30 cellular contexts compared by ENCODE assay signal in genomic region chr3:13844286-13844685, GRCh38. TPM values are rescaled to one million over a fixed set of nuclear protein-coding genes. Genes with fewer than 3 reads are reported as not detected.
"Had no signal": no experiment of that assay in that cellular context is flagged by ENCODE, and none has a peak within 500 bp of the region (broad histone marks: within the 10 kb centered on the region; RNA-seq: fewer than 3 reads in every experiment).

No MANE protein-coding gene starts in this region.

- H3K27ac ChIP-seq: ascending aorta, VCaP had no signal

- H3K9me3 ChIP-seq: ascending aorta had no signal

- DNase-seq: activated B cell treated with CpG ODN at 0.5 μM for 24 hours; activated CD4-positive, alpha-beta memory T cell treated with anti-CD3 and anti-CD28 coated beads for 36 hours; activated CD4-positive, alpha-beta T cell treated with anti-CD3 and anti-CD28 coated beads for 4 hours; activated CD4-positive, alpha-beta T cell treated with anti-CD3 and anti-CD28 coated beads, Interleukin-2, amount 10 ng/mL, durations not matched to agents 24 days and 14 days; activated CD4-positive, alpha-beta T cell treated with anti-CD3 and anti-CD28 coated beads, Interleukin-2, amount 50 U/mL, for 1 hour; activated CD4-positive, alpha-beta T cell treated with anti-CD3 and anti-CD28 coated beads, Interleukin-2, amount 50 U/mL, for 4 hours; activated CD4-positive, CD25-positive, alpha-beta regulatory T cell treated with anti-CD3 and anti-CD28 coated beads, Interleukin-2, amount 50 U/mL, for 72 hours; activated CD8-positive, alpha-beta memory T cell treated with anti-CD3 and anti-CD28 coated beads, Interleukin-2, amount 50 U/mL, for 4 hours; activated CD8-positive, alpha-beta T cell treated with anti-CD3 and anti-CD28 coated beads for 36 hours; activated gamma-delta T cell; activated naive CD4-positive, alpha-beta T cell treated with anti-CD3 and anti-CD28 coated beads, Interleukin-2, amount 10 ng/mL, durations not matched to agents 7 days and 5 days; activated naive CD4-positive, alpha-beta T cell treated with Interleukin-2 at 50 U/mL for 16 hours; activated naive CD8-positive, alpha-beta T cell treated with anti-CD3 and anti-CD28 coated beads, Interleukin-2, amount 10 ng/mL, durations not matched to agents 7 days and 5 days; activated naive CD8-positive, alpha-beta T cell treated with anti-CD3 and anti-CD28 coated beads, Interleukin-2, amount 50 U/mL, for 24 hours; activated T-cell treated with anti-CD3 and anti-CD28 coated beads for 4 hours; activated T-cell treated with anti-CD3 and anti-CD28 coated beads, Interleukin-2, amount 50 U/mL, for 1 hour; activated T-cell treated with anti-CD3 and anti-CD28 coated beads, Interleukin-2, amount 50 U/mL, for 4 hours; activated T-cell treated with anti-CD3 and anti-CD28 coated beads, Interleukin-2, amount 50 U/mL, for 72 hours; amygdala; anterior cingulate cortex; central memory CD4-positive, alpha-beta T cell; T-helper 1 cell; T-helper 2 cell; T-helper 9 cell had no signal

- H3K4me1 ChIP-seq: ascending aorta had no signal

- FAIRE-seq: TTC549 had no signal

- H3K4me3 ChIP-seq: ascending aorta had no signal

- ATAC-seq: activated CD8-positive, alpha-beta T cell treated with anti-CD3 and anti-CD28 coated beads for 36 hours; activated naive CD8-positive, alpha-beta T cell treated with anti-CD3 and anti-CD28 coated beads, Interleukin-2, amount 50 U/mL, for 24 hours; activated T-cell treated with anti-CD3 and anti-CD28 coated beads, Interleukin-2, amount 50 U/mL, for 4 hours; activated T-cell treated with anti-CD3 and anti-CD28 coated beads, Interleukin-2, amount 50 U/mL, for 72 hours; activated T-helper 17 cell treated with anti-CD3 and anti-CD28 coated beads, Interleukin-2, amount 50 U/mL, for 72 hours had no signal

- H3K36me3 ChIP-seq: ascending aorta had no signal

- H3K27me3 ChIP-seq: ascending aorta had no signal

RNA-seq across cellular contexts. Expression of gene WNT7A, which starts 35.6 kb away (rescaled TPM):
- total RNA-seq: activated B cell treated with CpG ODN at 0.5 μM for 24 hours; activated CD4-positive, alpha-beta T cell treated with anti-CD3 and anti-CD28 coated beads, Interleukin-2, amount 10 ng/mL, durations not matched to agents 24 days and 14 days; activated T-helper 1 cell treated with anti-CD3 and anti-CD28 coated beads, Interleukin-12 subunit alpha, Interleukin-12 subunit beta, Interleukin-2, Interleukin-4 antibody, amounts not matched to agents 30 ng/mL and 10 ng/mL and 1 ng/mL, durations not matched to agents 14 hours and 24 hours and 36 hours; ascending aorta; cardiac septum had no signal
